Comparison of ENCODE assay signal across 8 cellular contexts in the genomic region with DNA sequence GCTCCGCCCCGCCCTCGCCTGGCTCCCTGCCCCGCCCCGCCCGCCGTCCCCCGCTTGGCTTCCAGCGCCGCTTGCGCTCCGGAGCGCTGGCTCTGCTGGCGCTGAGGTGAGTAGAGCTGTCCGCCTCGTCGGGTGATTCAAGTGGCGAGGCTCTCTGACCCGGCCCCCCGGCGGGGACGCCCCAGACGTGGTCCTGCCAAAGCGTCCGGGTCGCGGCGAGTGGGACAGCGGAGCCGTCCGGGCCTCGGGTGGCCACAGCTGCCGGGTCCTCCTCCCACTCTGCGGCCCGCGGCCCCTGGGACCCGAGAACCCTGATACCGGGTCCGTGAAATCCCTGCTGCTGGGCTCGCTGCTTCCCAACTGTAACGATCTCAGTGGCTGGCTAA. TPM values are rescaled to one million over a fixed set of nuclear protein-coding genes. Genes with fewer than 3 reads are reported as not detected.
A peak's percentile ranks its signal among the peaks of the same experiment; 100 is the strongest.
DNase-seq lines count a peak whose midpoint lies in the region; ATAC-seq and TF ChIP-seq lines count a peak whose summit lies in the region.

A gene (plus strand): TSS at position 46 of the 386 bp plus-strand sequence. CDS start 4,477 bp downstream, outside the sequence.

- peaks cover 17 to 23% of the 10 kb centered on the region in 2 donors for H3K4me1 Mint-ChIP-seq in immature natural killer cell
- H3K4me1 Mint-ChIP-seq in stimulated activated memory B cell treated with anti-CD40 and anti-IgM and Interleukin-4, amounts not matched to agents 10 μg/mL and 1 μg/mL and 100 μg/mL, for 72 hours = peaks cover 25% of the 10 kb centered on the region

- H3K27ac ChIP-seq in HL-60 (replicated peaks) = peak within 1 kb of the TSS; percentile 85

- H3K9me3 Mint-ChIP-seq in immature natural killer cell = peaks cover 0 to 5% (median 0%) of the 10 kb centered on the region in 6 donors
- no peaks in the 10 kb centered on the region for H3K9me3 Mint-ChIP-seq in stimulated activated memory B cell treated with anti-CD40 and anti-IgM and Interleukin-4, amounts not matched to agents 10 μg/mL and 1 μg/mL and 100 μg/mL, for 72 hours

- peaks cover 5 to 10% (median 5%) of the 10 kb centered on the region in 3 donors for H3K36me3 Mint-ChIP-seq in immature natural killer cell
- H3K36me3 Mint-ChIP-seq in stimulated activated memory B cell treated with anti-CD40 and anti-IgM and Interleukin-4, amounts not matched to agents 10 μg/mL and 1 μg/mL and 100 μg/mL, for 72 hours = no peaks in the 10 kb centered on the region

- H3K27me3 ChIP-seq in HL-60 (ENCODE audit: insufficient read depth, poor library complexity, severe bottlenecking) = no peaks in the 10 kb centered on the region

- in situ Hi-C loops in astrocyte of the cerebellum (cut with HindIII; ENCODE audit: low sequenced_read_pairs) = no loop called here

- H3K4me3 Mint-ChIP-seq in immature natural killer cell = peak within 1 kb of the TSS; percentile 92 to 98 (median 93)
- peak within 1 kb of the TSS; percentile 98 for H3K4me3 Mint-ChIP-seq in stimulated activated memory B cell treated with anti-CD40 and anti-IgM and Interleukin-4, amounts not matched to agents 10 μg/mL and 1 μg/mL and 100 μg/mL, for 72 hours

- DNase-seq in HL-60 (ENCODE audit: low read depth in 1 of 2, low spot score in 1 of 2) (no peak), astrocyte of the cerebellum (ENCODE audit: low read depth) (no peak), immature natural killer cell (no peak), NCI-H2196 treated with DMSO at 0.1 percent for 48 hours (lab: John Stamatoyannopoulos, UW; ENCODE audit: unreplicated experiment) (no peak), LoVo (ENCODE audit: low spot score) (no peak)
- DNase-seq in activated CD4-positive, alpha-beta T cell treated with anti-CD3 and anti-CD28 coated beads, Interleukin-2, amount 50 U/mL, for 48 hours = no peak

- ATAC-seq in stimulated activated memory B cell treated with anti-CD40 and anti-IgM and Interleukin-4, amounts not matched to agents 10 μg/mL and 1 μg/mL and 100 μg/mL, for 72 hours = no peak

- H3K4me3 ChIP-seq in GM12875 (ENCODE audit: low read depth, low read length) (peak within 1 kb of the TSS; percentile 92), HL-60 (replicated peaks; ENCODE audit: insufficient read depth, low read length) (peak within 1 kb of the TSS; percentile 90), astrocyte of the cerebellum (ENCODE audit: low read depth, low read length) (peak within 1 kb of the TSS; percentile 59)

- TF ChIP-seq CTCF in GM12875 (IDR thresholded peaks at IDR 0.05; ENCODE audit: borderline replicate concordance, insufficient read depth, low read depth, low read length) (no peak), HL-60 (IDR thresholded peaks at IDR 0.05; ENCODE audit: insufficient read depth, low read length) (no peak), astrocyte of the cerebellum (IDR thresholded peaks at IDR 0.05; ENCODE audit: low read depth, low read length, missing control alignments) (no peak)

- H3K27ac Mint-ChIP-seq in immature natural killer cell = peak within 1 kb of the TSS; percentile 75 to 91 (median 88)
- peak within 1 kb of the TSS; percentile 88 for H3K27ac Mint-ChIP-seq in stimulated activated memory B cell treated with anti-CD40 and anti-IgM and Interleukin-4, amounts not matched to agents 10 μg/mL and 1 μg/mL and 100 μg/mL, for 72 hours

- peaks cover 2 to 6% (median 4%) of the 10 kb centered on the region in 3 donors for H3K27me3 Mint-ChIP-seq in immature natural killer cell (ENCODE audit: low read depth in 3 of 3)
- H3K27me3 Mint-ChIP-seq in stimulated activated memory B cell treated with anti-CD40 and anti-IgM and Interleukin-4, amounts not matched to agents 10 μg/mL and 1 μg/mL and 100 μg/mL, for 72 hours = no peaks in the 10 kb centered on the region

RNA-seq across cellular contexts. Expression of the gene that starts here (rescaled TPM):
- polyA plus RNA-seq in immature natural killer cell = 10 to 100 TPM; 27.3 to 30.5 (median 27.7) TPM
